20 cellular contexts compared by ENCODE assay signal in the genomic region with DNA sequence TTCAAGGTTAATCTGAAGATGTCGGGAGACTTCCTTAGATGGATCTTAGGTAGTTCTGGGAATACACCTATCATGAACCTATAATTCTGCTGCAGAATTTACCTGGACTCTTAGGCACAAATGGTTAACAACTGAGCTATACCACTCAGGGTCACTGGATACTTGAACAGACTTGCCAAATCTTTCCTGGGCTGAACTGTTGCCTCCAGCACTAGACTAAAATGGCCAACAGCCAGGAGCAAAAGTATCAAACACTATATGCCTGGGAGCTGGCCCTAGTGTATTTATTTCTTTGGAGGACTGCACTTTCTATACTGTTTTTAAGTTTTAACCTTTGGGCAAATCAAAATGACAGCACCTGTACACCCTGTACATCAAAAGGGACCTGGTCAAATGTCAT.
"Had no signal": no experiment of that assay in that cellular context is flagged by ENCODE, and none has a peak within 500 bp of the region (broad histone marks: within the 10 kb centered on the region; RNA-seq: fewer than 3 reads in every experiment).

No MANE protein-coding gene starts in this region.

- H3K36me3 ChIP-seq: esophagus squamous epithelium, lower lobe of right lung, pancreas, prostate gland, right lobe of liver, suprapubic skin, thyroid gland had no signal

- H3K4me2 ChIP-seq: hepatocyte had no signal

- H3K4me1 Mint-ChIP-seq: stimulated activated effector memory CD8-positive, alpha-beta T cell treated with anti-CD3 and anti-CD28 coated beads, Interleukin-12 subunit alpha, Interleukin-12 subunit beta, amount 100 ng/mL, for 72 hours had no signal

- H3K36me3 Mint-ChIP-seq: natural killer cell treated with Interleukin-12 subunit alpha and Interleukin-12 subunit beta and Interleukin-15 and Interleukin-18, amount 100 ng/mL, for 72 hours; stimulated activated effector memory CD8-positive, alpha-beta T cell treated with anti-CD3 and anti-CD28 coated beads, Interleukin-12 subunit alpha, Interleukin-12 subunit beta, amount 100 ng/mL, for 72 hours; type B pancreatic cell had no signal

- H3K4me3 Mint-ChIP-seq: effector memory CD8-positive, alpha-beta T cell; natural killer cell treated with Interleukin-12 subunit alpha and Interleukin-12 subunit beta and Interleukin-15 and Interleukin-18, amount 100 ng/mL, for 72 hours; stimulated activated effector memory CD8-positive, alpha-beta T cell treated with anti-CD3 and anti-CD28 coated beads, Interleukin-12 subunit alpha, Interleukin-12 subunit beta, amount 100 ng/mL, for 72 hours; type B pancreatic cell had no signal

- H3K27me3 ChIP-seq: esophagus squamous epithelium, hepatocyte, pancreas, right lobe of liver, suprapubic skin, thyroid gland had no signal

- H3K9me3 ChIP-seq: esophagus squamous epithelium, lower lobe of right lung, pancreas, prostate gland, right lobe of liver, suprapubic skin, thyroid gland had no signal

- H3K4me1 ChIP-seq: esophagus squamous epithelium, lower lobe of right lung, pancreas, prostate gland, suprapubic skin, thyroid gland had no signal

- H2AFZ ChIP-seq: hepatocyte had no signal

- H3K79me2 ChIP-seq: hepatocyte had no signal

- H3K4me3 ChIP-seq: esophagus squamous epithelium, hepatocyte, lower lobe of right lung, pancreas, prostate gland, right lobe of liver, suprapubic skin, thyroid gland had no signal

- FAIRE-seq: pancreas, urothelium cell line had no signal

- DNase-seq: effector memory CD8-positive, alpha-beta T cell; esophagus squamous epithelium; foreskin fibroblast; lower lobe of right lung; mesenchymal stem cell; midbrain; occipital lobe; pancreas; right lobe of liver; stimulated activated CD4-positive, alpha-beta T cell treated with anti-CD3 and anti-CD28 coated beads, Interleukin-4, amount 100 ng/mL, for 1 hour; stimulated activated CD8-positive, alpha-beta memory T cell treated with anti-CD3 and anti-CD28 coated beads, Interleukin-4, amount 100 ng/mL, for 48 hours; stimulated activated naive CD8-positive, alpha-beta T cell treated with anti-CD3 and anti-CD28 coated beads, Interleukin-15, Interleukin-2, amounts not matched to agents 100 U/mL and 50 U/mL, for 24 hours; thyroid gland had no signal

- H3K27ac ChIP-seq: esophagus squamous epithelium, hepatocyte, lower lobe of right lung, pancreas, prostate gland, right lobe of liver, suprapubic skin, thyroid gland had no signal

- H3K27me3 Mint-ChIP-seq: effector memory CD8-positive, alpha-beta T cell; natural killer cell treated with Interleukin-12 subunit alpha and Interleukin-12 subunit beta and Interleukin-15 and Interleukin-18, amount 100 ng/mL, for 72 hours; type B pancreatic cell had no signal

- H3K9me3 Mint-ChIP-seq: effector memory CD8-positive, alpha-beta T cell; natural killer cell treated with Interleukin-12 subunit alpha and Interleukin-12 subunit beta and Interleukin-15 and Interleukin-18, amount 100 ng/mL, for 72 hours; stimulated activated effector memory CD8-positive, alpha-beta T cell treated with anti-CD3 and anti-CD28 coated beads, Interleukin-12 subunit alpha, Interleukin-12 subunit beta, amount 100 ng/mL, for 72 hours; type B pancreatic cell had no signal

- H3K27ac Mint-ChIP-seq: effector memory CD8-positive, alpha-beta T cell; natural killer cell treated with Interleukin-12 subunit alpha and Interleukin-12 subunit beta and Interleukin-15 and Interleukin-18, amount 100 ng/mL, for 72 hours; stimulated activated effector memory CD8-positive, alpha-beta T cell treated with anti-CD3 and anti-CD28 coated beads, Interleukin-12 subunit alpha, Interleukin-12 subunit beta, amount 100 ng/mL, for 72 hours; type B pancreatic cell had no signal
